Comparison of ENCODE assay signal across 22 cellular contexts in the genomic region with DNA sequence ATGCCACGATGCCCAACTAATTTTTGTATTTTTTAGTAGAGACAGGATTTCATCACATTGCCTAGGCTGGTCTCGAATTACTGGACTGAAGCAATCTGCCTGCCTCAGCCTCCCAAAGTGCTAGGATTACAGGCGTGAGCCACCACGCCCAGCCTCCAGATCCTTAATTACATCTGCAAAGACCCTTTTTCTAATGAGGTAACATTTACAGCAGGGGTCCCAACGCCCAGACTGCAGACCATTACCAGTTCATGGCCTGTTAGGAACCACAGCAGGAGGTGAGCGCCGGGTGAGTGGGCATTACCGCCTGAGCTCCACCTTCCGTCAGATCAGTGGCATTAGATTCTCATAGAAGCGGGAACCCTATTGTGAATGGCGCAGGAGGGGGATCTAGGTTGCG.
"Had no signal": no experiment of that assay in that cellular context is flagged by ENCODE, and none has a peak within 500 bp of the region (broad histone marks: within the 10 kb centered on the region; RNA-seq: fewer than 3 reads in every experiment).

No MANE protein-coding gene starts in this region.

- H3K27me3 ChIP-seq: MG63 had no signal

- H3K4me3 ChIP-seq: MG63, SJSA1, SK-N-MC had no signal

- ATAC-seq: HepG2 had no signal

- DNase-seq: IMR-90, Karpas-422, KG1, MG63, NCI-H1105, NCI-H1417, NCI-H1436 treated with DMSO at 0.1 percent for 48 hours, NCI-H1694, NCI-H187 treated with DMSO at 0.1 percent for 48 hours, NCI-H2029 treated with DMSO at 0.1 percent for 48 hours, NCI-H345, NCI-H446 treated with DMSO at 0.1 percent for 48 hours, NCI-H510A treated with DMSO at 0.1 percent for 48 hours, NCI-H526 treated with DMSO at 0.1 percent for 48 hours, NCI-H774, Right ventricle myocardium superior, RPMI8226, SIG-M5 had no signal

- FAIRE-seq: HepG2, RCC 7860 had no signal

- H3K36me3 ChIP-seq: MG63, SJSA1 had no signal

- H3K9me3 ChIP-seq: MG63, SJSA1 had no signal

- H3K27ac ChIP-seq: SJSA1, SK-N-MC had no signal
